In genomic region chr2:215724171-215724570, GRCh38 we compare ENCODE assay signal across 20 cellular contexts.
"Had no signal": no experiment of that assay in that cellular context is flagged by ENCODE, and none has a peak within 500 bp of the region (broad histone marks: within the 10 kb centered on the region; RNA-seq: fewer than 3 reads in every experiment).

No MANE protein-coding gene starts in this region.

- H3K4me3 ChIP-seq: cardiac muscle cell, gastroesophageal sphincter, upper lobe of left lung had no signal

- H3K4me1 Mint-ChIP-seq: natural killer cell, WTC11 had no signal

- H3K4me3 Mint-ChIP-seq: activated CD8-positive, alpha-beta T cell treated with anti-CD3 and anti-CD28 coated beads for 36 hours; activated T-cell treated with anti-CD3 and anti-CD28 coated beads, Interleukin-2, amount 50 U/mL, for 4 hours; natural killer cell; T-helper 1 cell treated with Interleukin-12 subunit alpha and Interleukin-12 subunit beta and Interleukin-4 antibody, amounts not matched to agents 30 μg/mL and 1 μg/mL, for 36 hours; WTC11 had no signal

- H3K36me3 ChIP-seq: cardiac muscle cell, gastroesophageal sphincter, neutrophil, upper lobe of left lung had no signal

- H3K27me3 ChIP-seq: cardiac muscle cell, gastroesophageal sphincter, upper lobe of left lung had no signal

- H3K36me3 Mint-ChIP-seq: natural killer cell, WTC11 had no signal

- DNase-seq: activated CD4-positive, alpha-beta T cell treated with anti-CD3 and anti-CD28 coated beads for 4 hours; activated CD8-positive, alpha-beta T cell treated with anti-CD3 and anti-CD28 coated beads for 36 hours; activated effector memory CD4-positive, alpha-beta T cell treated with Interleukin-2 at 50 U/mL for 16 hours; activated naive CD4-positive, alpha-beta T cell treated with anti-CD3 and anti-CD28 coated beads, Interleukin-2, amount 50 U/mL, for 16 hours; activated T-cell treated with anti-CD3 and anti-CD28 coated beads, Interleukin-2, amount 50 U/mL, for 4 hours; islet precursor cell; mammary epithelial cell; natural killer cell; posterior cingulate gyrus; small intestine; stimulated activated CD4-positive, alpha-beta T cell treated with anti-CD3 and anti-CD28 coated beads, Interleukin-4, amount 100 ng/mL, for 4 hours; stimulated activated CD8-positive, alpha-beta memory T cell treated with anti-CD3 and anti-CD28 coated beads, Interleukin-4, amount 100 ng/mL, for 48 hours; stimulated activated naive CD4-positive, alpha-beta T cell treated with Interleukin-2 at 50 U/mL for 16 hours; upper lobe of left lung had no signal

- H3K27ac ChIP-seq: cardiac muscle cell, neutrophil, upper lobe of left lung had no signal

- ATAC-seq: activated CD8-positive, alpha-beta T cell treated with anti-CD3 and anti-CD28 coated beads for 36 hours; activated T-cell treated with anti-CD3 and anti-CD28 coated beads, Interleukin-2, amount 50 U/mL, for 4 hours; gastroesophageal sphincter; left lobe of liver; natural killer cell; WTC11 had no signal

- H3K27ac Mint-ChIP-seq: activated CD8-positive, alpha-beta T cell treated with anti-CD3 and anti-CD28 coated beads for 36 hours; natural killer cell; T-helper 1 cell treated with Interleukin-12 subunit alpha and Interleukin-12 subunit beta and Interleukin-4 antibody, amounts not matched to agents 30 μg/mL and 1 μg/mL, for 36 hours; WTC11 had no signal

- H3K9me3 Mint-ChIP-seq: activated CD8-positive, alpha-beta T cell treated with anti-CD3 and anti-CD28 coated beads for 36 hours; natural killer cell; T-helper 1 cell treated with Interleukin-12 subunit alpha and Interleukin-12 subunit beta and Interleukin-4 antibody, amounts not matched to agents 30 μg/mL and 1 μg/mL, for 36 hours had no signal

- H3K9me3 ChIP-seq: gastroesophageal sphincter, neutrophil, upper lobe of left lung had no signal
